18 cellular contexts compared by ENCODE assay signal in genomic region chr7:91240546-91240945, GRCh38. TPM values are rescaled to one million over a fixed set of nuclear protein-coding genes. Genes with fewer than 3 reads are reported as not detected.
DNase-seq lines count a peak whose midpoint lies in the region; ATAC-seq, FAIRE-seq and TF ChIP-seq lines count a peak whose summit lies in the region.
"Had no signal": no experiment of that assay in that cellular context is flagged by ENCODE, and none has a peak within 500 bp of the region (broad histone marks: within the 10 kb centered on the region; RNA-seq: fewer than 3 reads in every experiment).

No MANE protein-coding gene starts in this region.

- H3K27me3 ChIP-seq in breast epithelium (no peaks in the 10 kb centered on the region), HepG2 (ENCODE audit: control insufficient read depth in 1 of 2, insufficient read depth in 2 of 2, low read length in 2 of 2) (no peaks in the 10 kb centered on the region), upper lobe of left lung (no peaks in the 10 kb centered on the region)
- H3K27me3 ChIP-seq: foreskin keratinocyte, thyroid gland had no signal

- no peak for TF ChIP-seq EP300 in HepG2 (IDR thresholded peaks at IDR 0.05; ENCODE audit: low read depth in 2 of 2, low read length in 2 of 2)
- no peak for TF ChIP-seq EP300 in HepG2 (CRISPR knock-in tag; IDR thresholded peaks at IDR 0.05; ENCODE audit: borderline replicate concordance)
- TF ChIP-seq EP300 in upper lobe of left lung (IDR thresholded peaks at IDR 0.05), result no peak

- H3K4me1 ChIP-seq in breast epithelium, result no peaks in the 10 kb centered on the region
- H3K4me1 ChIP-seq in HepG2 (ENCODE audit: insufficient read depth, low read length), result peaks cover 16% of the 10 kb centered on the region
- H3K4me1 ChIP-seq in upper lobe of left lung, result peaks cover 0 to 26% (median 16%) of the 10 kb centered on the region in 4 donors
- H3K4me1 ChIP-seq: foreskin keratinocyte had no signal

- no peak for TF ChIP-seq RAD21 in HepG2 (CRISPR knock-in tag; IDR thresholded peaks at IDR 0.05)

- H3K4me3 ChIP-seq in breast epithelium, result no peak overlapping the region
- no peak overlapping the region for H3K4me3 ChIP-seq in HepG2 (replicated peaks in 1 of 3; ENCODE audit: insufficient read depth in 1 of 3, low read depth in 2 of 3, low read length in 3 of 3)
- no peak overlapping the region for H3K4me3 ChIP-seq in upper lobe of left lung
- H3K4me3 ChIP-seq: thyroid gland had no signal

- no peak overlapping the region for H3K9ac ChIP-seq in HepG2 (ENCODE audit: insufficient read depth, low read depth, low read length)

- no peak overlapping the region for H3K4me2 ChIP-seq in HepG2 (ENCODE audit: low read depth, low read length)

- TF ChIP-seq CTCF in breast epithelium (IDR thresholded peaks at IDR 0.05) (no peak), HepG2 (CRISPR knock-in tag; IDR thresholded peaks at IDR 0.05) (no peak), upper lobe of left lung (IDR thresholded peaks at IDR 0.05) (no peak)

- no peaks in the 10 kb centered on the region for H3K79me2 ChIP-seq in HepG2 (ENCODE audit: insufficient read depth, low read length)

- in situ Hi-C loops in HepG2 (cut with HindIII; ENCODE audit: extremely low pct_ligation_motif_present, low pct_unique_long_range_greater_than_20kb), result no loop called here

- BruUV-seq in HepG2 (replicated peaks; lab: Mats Ljungman, UMichigan), result no TSS peak

- H3K27ac ChIP-seq in breast epithelium (peak overlapping the region; percentile 74 to 83), HepG2 (ENCODE audit: extremely low read length, insufficient read depth, low read length) (no peak overlapping the region), upper lobe of left lung (peak overlapping the region in 3 of 4 donors; percentile 27 to 76 (median 71))
- H3K27ac ChIP-seq: 22Rv1, foreskin keratinocyte, thyroid gland had no signal

- no peak for ATAC-seq in HepG2
- peak in 1 of 2 donors; percentile 70 for ATAC-seq in upper lobe of left lung (ENCODE audit: low FRiP score in 2 of 2)
- ATAC-seq in GM18505 (IDR thresholded peaks at IDR 0.05; ENCODE audit: unreplicated experiment), result no peak
- ATAC-seq: activated CD8-positive, alpha-beta T cell treated with anti-CD3 and anti-CD28 coated beads, Interleukin-2, amount 10 ng/mL, durations not matched to agents 7 days and 5 days; foreskin keratinocyte; naive thymus-derived CD8-positive, alpha-beta T cell had no signal

- H3K9me3 ChIP-seq in breast epithelium (no peaks in the 10 kb centered on the region), HepG2 (ENCODE audit: low read length) (no peaks in the 10 kb centered on the region), upper lobe of left lung (no peaks in the 10 kb centered on the region)
- H3K9me3 ChIP-seq: thyroid gland had no signal

- CTCF ChIA-PET in HepG2 (lab: Yijun Ruan, JAX; ENCODE audit: low intra/inter-chr PET ratio, low total read pairs), result no interaction called here

- TF ChIP-seq POLR2A in breast epithelium (IDR thresholded peaks at IDR 0.05) (no peak), HepG2 (IDR thresholded peaks at IDR 0.05; ENCODE audit: insufficient read depth in 1 of 2, low read depth in 2 of 2, low read length in 2 of 2) (no peak), upper lobe of left lung (IDR thresholded peaks at IDR 0.05) (no peak), GM18505 (IDR thresholded peaks at IDR 0.05; ENCODE audit: borderline replicate concordance, extremely low read depth, insufficient read depth, insufficient read length) (no peak)

- no peaks in the 10 kb centered on the region for H3K36me3 ChIP-seq in breast epithelium
- H3K36me3 ChIP-seq in HepG2 (replicated peaks in 1 of 2; ENCODE audit: control insufficient read depth in 1 of 2, insufficient read depth in 2 of 2, low read length in 2 of 2), result no peaks in the 10 kb centered on the region
- no peaks in the 10 kb centered on the region for H3K36me3 ChIP-seq in upper lobe of left lung
- H3K36me3 ChIP-seq: thyroid gland had no signal

- 0% methylated on average over 2 of the region's 2 CpGs for WGBS in HepG2 (ENCODE audit: low lambda C conversion rate)
- WGBS in upper lobe of left lung, 2 donors, result 27 to 59% methylated on average over 2 of the region's 2 CpGs

- POLR2A ChIA-PET in HepG2 (lab: Yijun Ruan, JAX), result no interaction called here

- H2AFZ ChIP-seq in HepG2 (ENCODE audit: low read length), result no peak overlapping the region

- DNase-seq in SIG-M5 treated with dmso at 0.1 percent for 504 hours (lab: John Stamatoyannopoulos, UW; ENCODE audit: unreplicated experiment) (peak; percentile 27), SIG-M5 (lab: John Stamatoyannopoulos, UW) (no peak), breast epithelium (ENCODE audit: low spot score in 2 of 2) (no peak), HepG2 (ENCODE audit: low spot score) (peak; percentile 32), upper lobe of left lung (no peak), H4 (ENCODE audit: low spot score) (no peak)
- DNase-seq in activated T-cell treated with anti-CD3 and anti-CD28 coated beads, Interleukin-2, amount 50 U/mL, for 1 hour, result no peak
- DNase-seq: activated CD8-positive, alpha-beta T cell treated with anti-CD3 and anti-CD28 coated beads, Interleukin-2, amount 10 ng/mL, durations not matched to agents 7 days and 5 days; activated gamma-delta T cell treated with Interleukin-2 at 50 U/mL for 16 hours; foreskin keratinocyte; islet precursor cell; naive thymus-derived CD8-positive, alpha-beta T cell; NCI-H1105; RPMI8226; T1000; thyroid gland had no signal

- intact Hi-C loops in breast epithelium (cut with DNase I; ENCODE audit: low total_unique reads) (no loop called here), HepG2 (cut with micrococcal nuclease; ENCODE audit: unreplicated experiment) (no loop called here)

- H4K20me1 ChIP-seq in HepG2 (ENCODE audit: insufficient read depth, low read length), result no peaks in the 10 kb centered on the region

- FAIRE-seq in HepG2 (lab: Jason Lieb, UNC), result no peak

TF ChIP-seq in HepG2, 621 proteins besides CTCF, POLR2A, EP300 and RAD21 (continues in another document):
- peak; percentile 59; the same call in 1 of the 2 replicates for TF ChIP-seq ELF3 (CRISPR knock-in tag; IDR thresholded peaks at IDR 0.05)
- TF ChIP-seq ZNF83 (CRISPR knock-in tag; IDR thresholded peaks at IDR 0.05; ENCODE audit: borderline replicate concordance), result no peak
- no peak for TF ChIP-seq TCF7L2 (IDR thresholded peaks at IDR 0.05; ENCODE audit: low read depth, low read length)
- 0 out of 2 replicates have a peak, but pooled peaks have one; percentile 24 for TF ChIP-seq GATAD2A (CRISPR knock-in tag; IDR thresholded peaks at IDR 0.05)
- TF ChIP-seq KLF13 (CRISPR knock-in tag; IDR thresholded peaks at IDR 0.05), result no peak
- no peak for TF ChIP-seq TCF12 (IDR thresholded peaks at IDR 0.05)
- no peak for TF ChIP-seq TCF12 (CRISPR knock-in tag; IDR thresholded peaks at IDR 0.05)
- TF ChIP-seq ZBTB2 (CRISPR knock-in tag; IDR thresholded peaks at IDR 0.05; ENCODE audit: low read depth), result no peak
- no peak for TF ChIP-seq SOX13 (IDR thresholded peaks at IDR 0.05)
- TF ChIP-seq SOX13 (CRISPR knock-in tag; conservative IDR thresholded peaks at IDR 0.05 in 1 of 2, IDR thresholded peaks at IDR 0.05 in 1 of 2), result peak in 1 of 2 experiments; percentile 36; a peak in 1 of 4 replicates
- TF ChIP-seq MAZ (IDR thresholded peaks at IDR 0.05; ENCODE audit: borderline replicate concordance, low read depth, low read length), result no peak
- no peak for TF ChIP-seq MAZ (CRISPR knock-in tag; IDR thresholded peaks at IDR 0.05; ENCODE audit: low read depth)
- TF ChIP-seq CEBPB (IDR thresholded peaks at IDR 0.05; ENCODE audit: borderline replicate concordance, low read depth, low read length), result peak; percentile 97
- TF ChIP-seq ZNF12 (CRISPR knock-in tag; IDR thresholded peaks at IDR 0.05), result peak; percentile 65; the same call in 1 of the 2 replicates

RNA-seq across cellular contexts. Expression of gene FZD1, which starts 23.7 kb away (rescaled TPM):
- total RNA-seq in breast epithelium (10 to 100 TPM; 11.0 to 36.1 (median 20.0) TPM), HepG2 (2016; rRNA removed; fragmentation: Illumina TruSeq; extraction: Trizol) (0.51 and 0.80 TPM in 2 replicates), upper lobe of left lung (10 to 100 TPM in 5 of 6 donors, 1 to 10 TPM in 1; 6.3 to 25.8 (median 15.0) TPM)
- total RNA-seq in HepG2 (2016; cell fraction: cytosol; rRNA removed; fragmentation: Illumina TruSeq; extraction: Trizol; ENCODE audit: low read depth), result under 0.01 TPM in 1 of 2 replicates, not detected in the other
- total RNA-seq in HepG2 (2016; cell fraction: insoluble cytoplasmic fraction; rRNA removed; fragmentation: Illumina TruSeq; extraction: Trizol), result 0.45 and 0.78 TPM in 2 replicates
- 0.25 and 0.28 TPM in 2 replicates for total RNA-seq in HepG2 (2016; cell fraction: membrane; rRNA removed; fragmentation: Illumina TruSeq; extraction: Trizol)
- total RNA-seq in HepG2 (2016; cell fraction: nucleus; rRNA removed; fragmentation: Illumina TruSeq; extraction: Trizol), result 0.65 and 0.75 TPM in 2 replicates
- polyA plus RNA-seq in HepG2 (2011; rRNA removed), result 0.22 and 0.33 TPM in 2 replicates
- 0.27 and 0.34 TPM in 2 replicates for polyA plus RNA-seq in HepG2 (2011; cell fraction: cytosol; rRNA removed)
- polyA plus RNA-seq in HepG2 (2011; cell fraction: nucleus; rRNA removed), result 0.19 and 0.24 TPM in 2 replicates
- 0.12 and 0.15 TPM in 2 replicates for polyA plus RNA-seq in HepG2 (2012)
- 0.01 and 0.06 TPM in 2 replicates for polyA plus RNA-seq in HepG2 (2016; cell fraction: cytosol; fragmentation: Illumina TruSeq; extraction: Trizol; ENCODE audit: low read depth)
- polyA plus RNA-seq in HepG2 (2016; cell fraction: insoluble cytoplasmic fraction; fragmentation: Illumina TruSeq; extraction: Trizol; ENCODE audit: low read depth), result 0.60 and 0.65 TPM in 2 replicates
- polyA plus RNA-seq in HepG2 (2016; cell fraction: membrane; fragmentation: Illumina TruSeq; extraction: Trizol; ENCODE audit: low read depth), result 0.17 and 0.22 TPM in 2 replicates
- 0.93 and 1.2 TPM in 2 replicates for polyA plus RNA-seq in HepG2 (2016; cell fraction: nucleus; fragmentation: Illumina TruSeq; extraction: Trizol; ENCODE audit: insufficient read depth, low read depth)
- 1.3 and 4.1 TPM in 2 replicates for polyA minus RNA-seq in HepG2 (2011; rRNA and poly(A)+ RNA removed; ENCODE audit: low replicate concordance)
- 0.40 and 0.53 TPM in 2 replicates for polyA minus RNA-seq in HepG2 (2011; cell fraction: cytosol; rRNA and poly(A)+ RNA removed)
- 0.37 and 0.39 TPM in 2 replicates for polyA minus RNA-seq in HepG2 (2011; cell fraction: nucleus; rRNA and poly(A)+ RNA removed)
- total RNA-seq in H4 (2014; rRNA removed; shearing (Covaris generic)), result 6.1 and 6.9 TPM in 2 replicates
- total RNA-seq: naive thymus-derived CD8-positive, alpha-beta T cell had no signal

Comparison
In these comparisons a context has a peak if more than half of its experiments do, and no peak if none do; other contexts are left out.
1. DNase-seq: peak in SIG-M5 treated with dmso at 0.1 percent for 504 hours (single experiment) and HepG2 (single experiment); none in SIG-M5 (single experiment), breast epithelium (0 of 2), upper lobe of left lung (0 of 2), activated T-cell treated with anti-CD3 and anti-CD28 coated beads, Interleukin-2, amount 50 U/mL, for 1 hour (single experiment) and H4 (single experiment).